ENCODE assay signal across 8 cellular contexts in genomic region chr6:90586675-90587638, GRCh38. TPM values are rescaled to one million over a fixed set of nuclear protein-coding genes. Genes with fewer than 3 reads are reported as not detected.
A peak's percentile ranks its signal among the peaks of the same experiment; 100 is the strongest.
DNase-seq lines count a peak whose midpoint lies in the region; TF ChIP-seq lines count a peak whose summit lies in the region.

TSS of gene MAP3K7 (minus strand) at chr6:90587072. CDS start at chr6:90586883, 189 bp downstream.

- H3K27ac Mint-ChIP-seq in HFFc6, result peak within 1 kb of the TSS; percentile 98
- peak within 1 kb of the TSS; percentile 96 for H3K27ac Mint-ChIP-seq in activated naive CD4-positive, alpha-beta T cell treated with anti-CD3 and anti-CD28 coated beads, Interleukin-2, amount 10 ng/mL, durations not matched to agents 7 days and 5 days

- peak within 1 kb of the TSS; percentile 91 for H3K9ac ChIP-seq in SK-N-MC (ENCODE audit: insufficient read length)

- H3K4me3 ChIP-seq in NB4 (ENCODE audit: low read depth, low read length) (peak within 1 kb of the TSS; percentile 96), SK-N-MC (peak within 1 kb of the TSS; percentile 91)

- peaks cover 4% of the 10 kb centered on the region for H3K27me3 Mint-ChIP-seq in HFFc6 (ENCODE audit: insufficient read depth)
- peaks cover 25% of the 10 kb centered on the region for H3K27me3 Mint-ChIP-seq in activated naive CD4-positive, alpha-beta T cell treated with anti-CD3 and anti-CD28 coated beads, Interleukin-2, amount 10 ng/mL, durations not matched to agents 7 days and 5 days

- TF ChIP-seq CTCF in HFFc6 (IDR thresholded peaks at IDR 0.05) (no peak), NB4 (IDR thresholded peaks at IDR 0.05; ENCODE audit: low read depth, low read length) (no peak)

- no peaks in the 10 kb centered on the region for H3K36me3 ChIP-seq in SK-N-MC (ENCODE audit: insufficient read depth, low read length)

- peaks cover 5% of the 10 kb centered on the region; the same call in 1 of the 2 replicates for H3K36me3 Mint-ChIP-seq in HFFc6 (ENCODE audit: low read depth)
- peaks cover 11% of the 10 kb centered on the region for H3K36me3 Mint-ChIP-seq in activated naive CD4-positive, alpha-beta T cell treated with anti-CD3 and anti-CD28 coated beads, Interleukin-2, amount 10 ng/mL, durations not matched to agents 7 days and 5 days

- CTCF ChIA-PET in activated naive CD4-positive, alpha-beta T cell treated with anti-CD3 and anti-CD28 coated beads, Interleukin-2, amount 10 ng/mL, durations not matched to agents 7 days and 5 days (lab: Charles Lee), result no interaction called here

- peaks cover 54% of the 10 kb centered on the region for H3K4me1 Mint-ChIP-seq in HFFc6 (ENCODE audit: low read depth)
- H3K4me1 Mint-ChIP-seq in activated naive CD4-positive, alpha-beta T cell treated with anti-CD3 and anti-CD28 coated beads, Interleukin-2, amount 10 ng/mL, durations not matched to agents 7 days and 5 days, result peaks cover 47% of the 10 kb centered on the region

- H3K9me3 Mint-ChIP-seq in HFFc6, result no peaks in the 10 kb centered on the region
- H3K9me3 Mint-ChIP-seq in activated naive CD4-positive, alpha-beta T cell treated with anti-CD3 and anti-CD28 coated beads, Interleukin-2, amount 10 ng/mL, durations not matched to agents 7 days and 5 days, result no peaks in the 10 kb centered on the region

- DNase-seq in GM04503 (ENCODE audit: low read depth) (peak; percentile 89), HFFc6 (peak; percentile 97), NB4 (ENCODE audit: low read depth) (peak; percentile 96), SK-N-MC (ENCODE audit: low read depth, low spot score) (peak; percentile 95), germinal center (ENCODE audit: low spot score) (peak; percentile 81), non-pigmented ciliary epithelial cell (ENCODE audit: low read depth) (peak; percentile 82), superior temporal gyrus (ENCODE audit: extremely low spot score) (peak; percentile 99)
- DNase-seq in activated naive CD4-positive, alpha-beta T cell treated with anti-CD3 and anti-CD28 coated beads, Interleukin-2, amount 10 ng/mL, durations not matched to agents 7 days and 5 days, result peak; percentile 96

- peak; percentile 40 for TF ChIP-seq POLR2A in NB4 (IDR thresholded peaks at IDR 0.05; ENCODE audit: extremely low read depth, insufficient read length)

- H3K4me3 Mint-ChIP-seq in HFFc6, result peak within 1 kb of the TSS; percentile 99
- peak within 1 kb of the TSS; percentile 95 for H3K4me3 Mint-ChIP-seq in activated naive CD4-positive, alpha-beta T cell treated with anti-CD3 and anti-CD28 coated beads, Interleukin-2, amount 10 ng/mL, durations not matched to agents 7 days and 5 days

- no peaks in the 10 kb centered on the region for H3K9me3 ChIP-seq in SK-N-MC (ENCODE audit: low read depth, low read length)

- H3K27ac ChIP-seq in SK-N-MC, result peak within 1 kb of the TSS; percentile 95

RNA-seq across cellular contexts. Expression of gene MAP3K7, which starts in this region (rescaled TPM):
- 10 to 100 TPM; 27.9 to 35.4 (median 32.1) TPM for total RNA-seq in HFFc6 (2021; fragmentation: NEBNext Ultra II Directional; extraction: Animal tissue kit (Norgen Biotek cat#: 25700))

Comparison
In these comparisons a context has a peak if more than half of its experiments do, and no peak if none do; other contexts are left out.
1. Peak in every context shown above with its lines: DNase-seq, H3K4me3 ChIP-seq and H3K27ac ChIP-seq.